ENCODE assay signal across 12 cellular contexts in genomic region chr21:25487046-25487594, GRCh38.
DNase-seq lines count a peak whose midpoint lies in the region; ATAC-seq, FAIRE-seq and TF ChIP-seq lines count a peak whose summit lies in the region.
"Had no signal": no experiment of that assay in that cellular context is flagged by ENCODE, and none has a peak within 500 bp of the region (broad histone marks: within the 10 kb centered on the region; RNA-seq: fewer than 3 reads in every experiment).

No MANE protein-coding gene starts in this region.

- H3K4me3 Mint-ChIP-seq in activated naive CD8-positive, alpha-beta T cell treated with anti-CD3 and anti-CD28 coated beads, Interleukin-2, amount 10 ng/mL, durations not matched to agents 7 days and 5 days = peak overlapping the region; percentile 19
- H3K4me3 Mint-ChIP-seq: T-helper 1 cell treated with Interleukin-12 subunit alpha and Interleukin-12 subunit beta and Interleukin-4 antibody, amounts not matched to agents 30 μg/mL and 1 μg/mL, for 36 hours had no signal

- peaks cover 28% of the 10 kb centered on the region for H3K9me3 Mint-ChIP-seq in activated naive CD8-positive, alpha-beta T cell treated with anti-CD3 and anti-CD28 coated beads, Interleukin-2, amount 10 ng/mL, durations not matched to agents 7 days and 5 days

- FAIRE-seq in D721Med (lab: Jason Lieb, UNC) = no peak
- FAIRE-seq: bronchial epithelial cell had no signal

- POLR2A ChIA-PET in activated naive CD8-positive, alpha-beta T cell treated with anti-CD3 and anti-CD28 coated beads, Interleukin-2, amount 10 ng/mL, durations not matched to agents 7 days and 5 days (lab: Charles Lee) = no interaction called here

- H3K4me1 Mint-ChIP-seq in activated naive CD8-positive, alpha-beta T cell treated with anti-CD3 and anti-CD28 coated beads, Interleukin-2, amount 10 ng/mL, durations not matched to agents 7 days and 5 days = peaks cover 17% of the 10 kb centered on the region

- peaks cover 23% of the 10 kb centered on the region for H3K36me3 Mint-ChIP-seq in activated naive CD8-positive, alpha-beta T cell treated with anti-CD3 and anti-CD28 coated beads, Interleukin-2, amount 10 ng/mL, durations not matched to agents 7 days and 5 days

- H3K27ac Mint-ChIP-seq in activated naive CD8-positive, alpha-beta T cell treated with anti-CD3 and anti-CD28 coated beads, Interleukin-2, amount 10 ng/mL, durations not matched to agents 7 days and 5 days = no peak overlapping the region
- H3K27ac Mint-ChIP-seq: T-helper 1 cell treated with Interleukin-12 subunit alpha and Interleukin-12 subunit beta and Interleukin-4 antibody, amounts not matched to agents 30 μg/mL and 1 μg/mL, for 36 hours had no signal

- ATAC-seq in GM18519 (IDR thresholded peaks at IDR 0.05; ENCODE audit: low FRiP score, unreplicated experiment) = peak; percentile 70
- peak; percentile 52 for ATAC-seq in GM21528 (IDR thresholded peaks at IDR 0.05; ENCODE audit: low FRiP score, unreplicated experiment)
- ATAC-seq in HG03439 (IDR thresholded peaks at IDR 0.05; ENCODE audit: unreplicated experiment) = peak; percentile 71
- ATAC-seq in activated naive CD8-positive, alpha-beta T cell treated with anti-CD3 and anti-CD28 coated beads, Interleukin-2, amount 10 ng/mL, durations not matched to agents 7 days and 5 days (ENCODE audit: low read depth) = no peak
- ATAC-seq: sciatic nerve had no signal

- no peak for TF ChIP-seq CTCF in D721Med (IDR thresholded peaks at IDR 0.05; ENCODE audit: insufficient read depth, missing control alignments)

- no peak for DNase-seq in activated naive CD8-positive, alpha-beta T cell treated with anti-CD3 and anti-CD28 coated beads, Interleukin-2, amount 10 ng/mL, durations not matched to agents 7 days and 5 days
- DNase-seq in cerebellar nuclear complex (lab: John Stamatoyannopoulos, UW) (no peak), D721Med (ENCODE audit: insufficient read length, low spot score) (no peak), ureter (ENCODE audit: low spot score) (no peak), NCI-H1105 treated with DMSO at 0.1 percent for 48 hours (lab: John Stamatoyannopoulos, UW) (no peak)
- DNase-seq: transverse colon had no signal

- H3K27me3 Mint-ChIP-seq in activated naive CD8-positive, alpha-beta T cell treated with anti-CD3 and anti-CD28 coated beads, Interleukin-2, amount 10 ng/mL, durations not matched to agents 7 days and 5 days = no peaks in the 10 kb centered on the region
